1 cellular context compared by ENCODE assay signal in the genomic region with DNA sequence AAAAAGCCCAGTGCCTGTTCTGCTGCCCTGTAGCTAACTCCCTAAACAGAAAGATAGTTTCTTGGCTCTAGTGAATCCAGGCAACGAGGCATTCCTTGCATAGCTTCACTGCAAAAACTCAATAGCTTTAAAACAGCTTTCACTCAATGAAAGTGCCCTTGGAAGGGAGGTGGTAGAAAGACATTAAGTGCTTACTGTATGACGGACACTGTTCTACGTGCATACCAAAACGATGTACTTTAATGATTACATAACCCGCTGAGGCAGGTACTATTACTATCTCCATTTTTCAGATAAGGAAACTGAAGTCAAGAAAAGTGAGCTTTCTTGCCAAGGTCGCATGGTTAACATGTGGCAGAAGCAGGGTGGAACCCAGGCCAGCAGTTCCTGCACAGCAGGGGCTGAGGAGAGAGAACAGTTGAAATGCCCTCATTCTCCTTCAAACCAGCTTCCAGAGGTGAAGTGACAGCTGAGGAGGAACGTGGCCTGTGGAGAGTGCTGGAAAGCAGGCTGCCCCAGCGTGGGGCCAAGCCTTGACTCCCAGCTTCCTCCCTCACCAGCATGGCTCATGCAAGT.
TF ChIP-seq lines count a peak whose summit lies in the region.

No MANE protein-coding gene starts in this region.

TF ChIP-seq in GM23338, 12 proteins besides CTCF, POLR2A, EP300 and RAD21:
- TF ChIP-seq, protein P1, sequence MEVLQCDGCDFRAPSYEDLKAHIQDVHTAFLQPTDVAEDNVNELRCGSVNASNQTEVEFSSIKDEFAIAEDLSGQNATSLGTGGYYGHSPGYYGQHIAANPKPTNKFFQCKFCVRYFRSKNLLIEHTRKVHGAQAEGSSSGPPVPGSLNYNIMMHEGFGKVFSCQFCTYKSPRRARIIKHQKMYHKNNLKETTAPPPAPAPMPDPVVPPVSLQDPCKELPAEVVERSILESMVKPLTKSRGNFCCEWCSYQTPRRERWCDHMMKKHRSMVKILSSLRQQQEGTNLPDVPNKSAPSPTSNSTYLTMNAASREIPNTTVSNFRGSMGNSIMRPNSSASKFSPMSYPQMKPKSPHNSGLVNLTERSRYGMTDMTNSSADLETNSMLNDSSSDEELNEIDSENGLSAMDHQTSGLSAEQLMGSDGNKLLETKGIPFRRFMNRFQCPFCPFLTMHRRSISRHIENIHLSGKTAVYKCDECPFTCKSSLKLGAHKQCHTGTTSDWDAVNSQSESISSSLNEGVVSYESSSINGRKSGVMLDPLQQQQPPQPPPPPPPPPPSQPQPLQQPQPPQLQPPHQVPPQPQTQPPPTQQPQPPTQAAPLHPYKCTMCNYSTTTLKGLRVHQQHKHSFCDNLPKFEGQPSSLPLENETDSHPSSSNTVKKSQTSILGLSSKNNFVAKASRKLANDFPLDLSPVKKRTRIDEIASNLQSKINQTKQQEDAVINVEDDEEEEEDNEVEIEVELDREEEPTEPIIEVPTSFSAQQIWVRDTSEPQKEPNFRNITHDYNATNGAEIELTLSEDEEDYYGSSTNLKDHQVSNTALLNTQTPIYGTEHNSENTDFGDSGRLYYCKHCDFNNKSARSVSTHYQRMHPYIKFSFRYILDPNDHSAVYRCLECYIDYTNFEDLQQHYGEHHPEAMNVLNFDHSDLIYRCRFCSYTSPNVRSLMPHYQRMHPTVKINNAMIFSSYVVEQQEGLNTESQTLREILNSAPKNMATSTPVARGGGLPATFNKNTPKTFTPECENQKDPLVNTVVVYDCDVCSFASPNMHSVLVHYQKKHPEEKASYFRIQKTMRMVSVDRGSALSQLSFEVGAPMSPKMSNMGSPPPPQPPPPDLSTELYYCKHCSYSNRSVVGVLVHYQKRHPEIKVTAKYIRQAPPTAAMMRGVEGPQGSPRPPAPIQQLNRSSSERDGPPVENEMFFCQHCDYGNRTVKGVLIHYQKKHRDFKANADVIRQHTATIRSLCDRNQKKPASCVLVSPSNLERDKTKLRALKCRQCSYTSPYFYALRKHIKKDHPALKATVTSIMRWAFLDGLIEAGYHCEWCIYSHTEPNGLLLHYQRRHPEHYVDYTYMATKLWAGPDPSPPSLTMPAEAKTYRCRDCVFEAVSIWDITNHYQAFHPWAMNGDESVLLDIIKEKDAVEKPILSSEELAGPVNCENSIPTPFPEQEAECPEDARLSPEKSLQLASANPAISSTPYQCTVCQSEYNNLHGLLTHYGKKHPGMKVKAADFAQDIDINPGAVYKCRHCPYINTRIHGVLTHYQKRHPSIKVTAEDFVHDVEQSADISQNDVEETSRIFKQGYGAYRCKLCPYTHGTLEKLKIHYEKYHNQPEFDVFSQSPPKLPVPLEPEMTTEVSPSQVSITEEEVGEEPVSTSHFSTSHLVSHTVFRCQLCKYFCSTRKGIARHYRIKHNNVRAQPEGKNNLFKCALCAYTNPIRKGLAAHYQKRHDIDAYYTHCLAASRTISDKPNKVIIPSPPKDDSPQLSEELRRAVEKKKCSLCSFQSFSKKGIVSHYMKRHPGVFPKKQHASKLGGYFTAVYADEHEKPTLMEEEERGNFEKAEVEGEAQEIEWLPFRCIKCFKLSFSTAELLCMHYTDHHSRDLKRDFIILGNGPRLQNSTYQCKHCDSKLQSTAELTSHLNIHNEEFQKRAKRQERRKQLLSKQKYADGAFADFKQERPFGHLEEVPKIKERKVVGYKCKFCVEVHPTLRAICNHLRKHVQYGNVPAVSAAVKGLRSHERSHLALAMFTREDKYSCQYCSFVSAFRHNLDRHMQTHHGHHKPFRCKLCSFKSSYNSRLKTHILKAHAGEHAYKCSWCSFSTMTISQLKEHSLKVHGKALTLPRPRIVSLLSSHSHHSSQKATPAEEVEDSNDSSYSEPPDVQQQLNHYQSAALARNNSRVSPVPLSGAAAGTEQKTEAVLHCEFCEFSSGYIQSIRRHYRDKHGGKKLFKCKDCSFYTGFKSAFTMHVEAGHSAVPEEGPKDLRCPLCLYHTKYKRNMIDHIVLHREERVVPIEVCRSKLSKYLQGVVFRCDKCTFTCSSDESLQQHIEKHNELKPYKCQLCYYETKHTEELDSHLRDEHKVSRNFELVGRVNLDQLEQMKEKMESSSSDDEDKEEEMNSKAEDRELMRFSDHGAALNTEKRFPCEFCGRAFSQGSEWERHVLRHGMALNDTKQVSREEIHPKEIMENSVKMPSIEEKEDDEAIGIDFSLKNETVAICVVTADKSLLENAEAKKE (CRISPR knock-in tag; IDR thresholded peaks at IDR 0.05) = no peak; the same call in 1 of the 2 replicates
- TF ChIP-seq NANOG (IDR thresholded peaks at IDR 0.05; ENCODE audit: borderline replicate concordance) (no peak), JUNB (IDR thresholded peaks at IDR 0.05; ENCODE audit: unreplicated experiment) (no peak), POLR2AphosphoS5 (IDR thresholded peaks at IDR 0.05; ENCODE audit: low read depth) (no peak), EZH2 (IDR thresholded peaks at IDR 0.05; ENCODE audit: low read depth, unreplicated experiment) (no peak), CREB1 (CRISPR knock-in tag; IDR thresholded peaks at IDR 0.05; ENCODE audit: low read depth) (no peak), ZNF331 (CRISPR knock-in tag; IDR thresholded peaks at IDR 0.05; ENCODE audit: low read depth) (no peak), STAT1 (IDR thresholded peaks at IDR 0.05; ENCODE audit: unreplicated experiment) (no peak), EZH2phosphoT487 (IDR thresholded peaks at IDR 0.05; ENCODE audit: unreplicated experiment) (no peak), ZNF114 (CRISPR knock-in tag; IDR thresholded peaks at IDR 0.05) (no peak)
- TF ChIP-seq, protein P2, sequence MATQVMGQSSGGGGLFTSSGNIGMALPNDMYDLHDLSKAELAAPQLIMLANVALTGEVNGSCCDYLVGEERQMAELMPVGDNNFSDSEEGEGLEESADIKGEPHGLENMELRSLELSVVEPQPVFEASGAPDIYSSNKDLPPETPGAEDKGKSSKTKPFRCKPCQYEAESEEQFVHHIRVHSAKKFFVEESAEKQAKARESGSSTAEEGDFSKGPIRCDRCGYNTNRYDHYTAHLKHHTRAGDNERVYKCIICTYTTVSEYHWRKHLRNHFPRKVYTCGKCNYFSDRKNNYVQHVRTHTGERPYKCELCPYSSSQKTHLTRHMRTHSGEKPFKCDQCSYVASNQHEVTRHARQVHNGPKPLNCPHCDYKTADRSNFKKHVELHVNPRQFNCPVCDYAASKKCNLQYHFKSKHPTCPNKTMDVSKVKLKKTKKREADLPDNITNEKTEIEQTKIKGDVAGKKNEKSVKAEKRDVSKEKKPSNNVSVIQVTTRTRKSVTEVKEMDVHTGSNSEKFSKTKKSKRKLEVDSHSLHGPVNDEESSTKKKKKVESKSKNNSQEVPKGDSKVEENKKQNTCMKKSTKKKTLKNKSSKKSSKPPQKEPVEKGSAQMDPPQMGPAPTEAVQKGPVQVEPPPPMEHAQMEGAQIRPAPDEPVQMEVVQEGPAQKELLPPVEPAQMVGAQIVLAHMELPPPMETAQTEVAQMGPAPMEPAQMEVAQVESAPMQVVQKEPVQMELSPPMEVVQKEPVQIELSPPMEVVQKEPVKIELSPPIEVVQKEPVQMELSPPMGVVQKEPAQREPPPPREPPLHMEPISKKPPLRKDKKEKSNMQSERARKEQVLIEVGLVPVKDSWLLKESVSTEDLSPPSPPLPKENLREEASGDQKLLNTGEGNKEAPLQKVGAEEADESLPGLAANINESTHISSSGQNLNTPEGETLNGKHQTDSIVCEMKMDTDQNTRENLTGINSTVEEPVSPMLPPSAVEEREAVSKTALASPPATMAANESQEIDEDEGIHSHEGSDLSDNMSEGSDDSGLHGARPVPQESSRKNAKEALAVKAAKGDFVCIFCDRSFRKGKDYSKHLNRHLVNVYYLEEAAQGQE (IDR thresholded peaks at IDR 0.05; ENCODE audit: unreplicated experiment) = no peak
- TF ChIP-seq, protein P3, sequence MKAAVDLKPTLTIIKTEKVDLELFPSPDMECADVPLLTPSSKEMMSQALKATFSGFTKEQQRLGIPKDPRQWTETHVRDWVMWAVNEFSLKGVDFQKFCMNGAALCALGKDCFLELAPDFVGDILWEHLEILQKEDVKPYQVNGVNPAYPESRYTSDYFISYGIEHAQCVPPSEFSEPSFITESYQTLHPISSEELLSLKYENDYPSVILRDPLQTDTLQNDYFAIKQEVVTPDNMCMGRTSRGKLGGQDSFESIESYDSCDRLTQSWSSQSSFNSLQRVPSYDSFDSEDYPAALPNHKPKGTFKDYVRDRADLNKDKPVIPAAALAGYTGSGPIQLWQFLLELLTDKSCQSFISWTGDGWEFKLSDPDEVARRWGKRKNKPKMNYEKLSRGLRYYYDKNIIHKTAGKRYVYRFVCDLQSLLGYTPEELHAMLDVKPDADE (IDR thresholded peaks at IDR 0.05) = no peak
